ENCODE assay signal across 19 cellular contexts in genomic region chr6:105804436-105804835, GRCh38.
DNase-seq lines count a peak whose midpoint lies in the region; ATAC-seq, FAIRE-seq and TF ChIP-seq lines count a peak whose summit lies in the region.
"Had no signal": no experiment of that assay in that cellular context is flagged by ENCODE, and none has a peak within 500 bp of the region (broad histone marks: within the 10 kb centered on the region; RNA-seq: fewer than 3 reads in every experiment).

No MANE protein-coding gene starts in this region.

- H3K9me3 Mint-ChIP-seq in endodermal cell = peaks cover 2% of the 10 kb centered on the region
- H3K9me3 Mint-ChIP-seq: central memory CD8-positive, alpha-beta T cell had no signal

- H3K4me1 ChIP-seq in A549 (peaks cover 22% of the 10 kb centered on the region), foreskin keratinocyte (peaks cover 30% of the 10 kb centered on the region), endodermal cell (ENCODE audit: control insufficient read depth, insufficient read depth, low read length) (peaks cover 1% of the 10 kb centered on the region)
- H3K4me1 ChIP-seq: parathyroid adenoma, Peyer's patch had no signal

- no peak for DNase-seq in A549 (ENCODE audit: low read depth in 1 of 2, low spot score in 1 of 2)
- DNase-seq in HPDE6-E6E7 (ENCODE audit: extremely low spot score) = peak; percentile 37
- peak; percentile 43 for DNase-seq in astrocyte of the hippocampus (ENCODE audit: low read depth, low spot score)
- DNase-seq in foreskin keratinocyte = peak; percentile 68 to 88
- no peak for DNase-seq in dorsolateral prefrontal cortex
- DNase-seq in activated CD4-positive, alpha-beta T cell treated with anti-CD3 and anti-CD28 coated beads, Interleukin-2, amount 50 U/mL, for 1 hour = no peak
- no peak for DNase-seq in endodermal cell
- DNase-seq: activated CD4-positive, CD25-positive, alpha-beta regulatory T cell; activated CD8-positive, alpha-beta memory T cell treated with anti-CD3 and anti-CD28 coated beads, Interleukin-2, amount 50 U/mL, for 48 hours; activated naive CD4-positive, alpha-beta T cell treated with anti-CD3 and anti-CD28 coated beads, Interleukin-2, amount 10 ng/mL, durations not matched to agents 7 days and 5 days; Calu3; heart right ventricle; left cardiac atrium; NCI-H526; Peyer's patch had no signal

- FAIRE-seq in A549 (lab: Jason Lieb, UNC) = no peak
- FAIRE-seq: H54 had no signal

- TF ChIP-seq POLR2A in A549 (IDR thresholded peaks at IDR 0.05; ENCODE audit: low read length) = no peak

- intact Hi-C loops in dorsolateral prefrontal cortex (cut with DNase I) = no loop called here

- POLR2A ChIA-PET in A549 (lab: Yijun Ruan, JAX) = no interaction called here

- H3K27me3 Mint-ChIP-seq in endodermal cell (ENCODE audit: insufficient read depth) = no peaks in the 10 kb centered on the region
- H3K27me3 Mint-ChIP-seq: central memory CD8-positive, alpha-beta T cell had no signal

- H3K9me3 ChIP-seq in A549 (peaks cover 21% of the 10 kb centered on the region; the same call in 2 of the 3 replicates), endodermal cell (ENCODE audit: control insufficient read depth, low read length) (no peaks in the 10 kb centered on the region)
- H3K9me3 ChIP-seq: heart right ventricle, Peyer's patch had no signal

- no peak overlapping the region for H3K27ac Mint-ChIP-seq in endodermal cell
- H3K27ac Mint-ChIP-seq: activated naive CD4-positive, alpha-beta T cell treated with anti-CD3 and anti-CD28 coated beads, Interleukin-2, amount 10 ng/mL, durations not matched to agents 7 days and 5 days had no signal

- no peak for TF ChIP-seq CTCF in A549 (IDR thresholded peaks at IDR 0.05)
- no peak for TF ChIP-seq CTCF in foreskin keratinocyte (conservative IDR thresholded peaks at IDR 0.05)
- no peak for TF ChIP-seq CTCF in dorsolateral prefrontal cortex (IDR thresholded peaks at IDR 0.05 in 54 of 56, conservative IDR thresholded peaks at IDR 0.05 in 2 of 56; ENCODE audit: low read depth in 1 of 56, partially characterized antibody in 56 of 56)
- no peak for TF ChIP-seq CTCF in endodermal cell (conservative IDR thresholded peaks at IDR 0.05)

- ATAC-seq in A549 (no peak), foreskin keratinocyte (peak; percentile 87), HG02852 (IDR thresholded peaks at IDR 0.05; ENCODE audit: unreplicated experiment) (no peak)
- ATAC-seq: heart right ventricle, left cardiac atrium had no signal

- no peak for TF ChIP-seq RAD21 in A549 (conservative IDR thresholded peaks at IDR 0.05 in 1 of 2, IDR thresholded peaks at IDR 0.05 in 1 of 2)

- H3K27ac ChIP-seq in A549 = peak overlapping the region; percentile 60 to 76; a peak in 3 of 6 replicates
- H3K27ac ChIP-seq in foreskin keratinocyte = peak overlapping the region; percentile 88
- no peak overlapping the region for H3K27ac ChIP-seq in dorsolateral prefrontal cortex
- H3K27ac ChIP-seq in endodermal cell (ENCODE audit: low read depth, low read length) = no peak overlapping the region
- H3K27ac ChIP-seq: heart right ventricle, parathyroid adenoma, Peyer's patch had no signal

- H3K9ac ChIP-seq in endodermal cell (ENCODE audit: extremely low read depth, low read length, poor library complexity, severe bottlenecking) = no peak overlapping the region
- H3K9ac ChIP-seq: parathyroid adenoma had no signal

- no peaks in the 10 kb centered on the region for H3K36me3 ChIP-seq in endodermal cell (ENCODE audit: control insufficient read depth, insufficient read depth, low read length)
- H3K36me3 ChIP-seq: heart right ventricle, Peyer's patch had no signal

- H3K4me3 Mint-ChIP-seq in endodermal cell = no peak overlapping the region
- H3K4me3 Mint-ChIP-seq: activated naive CD4-positive, alpha-beta T cell treated with anti-CD3 and anti-CD28 coated beads, Interleukin-2, amount 10 ng/mL, durations not matched to agents 7 days and 5 days; central memory CD8-positive, alpha-beta T cell had no signal

- 78% methylated on average over 3 of the region's 3 CpGs for WGBS in A549 (ENCODE audit: missing lambda C conversion rate)
- WGBS in endodermal cell (ENCODE audit: insufficient coverage in 1 of 2, insufficient read length in 1 of 2), 2 experiments = 72 to 84% methylated on average over 3 of the region's 3 CpGs

- H3K27me3 ChIP-seq in foreskin keratinocyte (no peaks in the 10 kb centered on the region), dorsolateral prefrontal cortex (no peaks in the 10 kb centered on the region), endodermal cell (ENCODE audit: control insufficient read depth, insufficient read depth, low read length, poor library complexity, severe bottlenecking) (no peaks in the 10 kb centered on the region)
- H3K27me3 ChIP-seq: heart right ventricle, Peyer's patch had no signal

- TF ChIP-seq EP300 in A549 (IDR thresholded peaks at IDR 0.05) = no peak

- H3K4me2 ChIP-seq in A549 = no peak overlapping the region

- H3K4me1 Mint-ChIP-seq in endodermal cell = no peaks in the 10 kb centered on the region

- no peaks in the 10 kb centered on the region for H3K36me3 Mint-ChIP-seq in endodermal cell (ENCODE audit: low read depth)

- CTCF ChIA-PET in A549 (lab: Yijun Ruan, JAX) = no interaction called here

- H3K4me3 ChIP-seq in A549 = no peak overlapping the region
- no peak overlapping the region for H3K4me3 ChIP-seq in dorsolateral prefrontal cortex
- no peak overlapping the region for H3K4me3 ChIP-seq in endodermal cell (ENCODE audit: low read length)
- H3K4me3 ChIP-seq: heart right ventricle, Peyer's patch had no signal

TF ChIP-seq in A549, 52 proteins besides CTCF, POLR2A, EP300 and RAD21:
- TF ChIP-seq CHD4 (IDR thresholded peaks at IDR 0.05; ENCODE audit: borderline replicate concordance) (no peak), FOSL2 (IDR thresholded peaks at IDR 0.05) (no peak), FOSL2 (CRISPR knock-in tag; IDR thresholded peaks at IDR 0.05) (peak; percentile 37; the same call in 1 of the 2 replicates)

Comparison
In these comparisons a context has a peak if more than half of its experiments do, and no peak if none do; other contexts are left out.
1. DNase-seq: peak in HPDE6-E6E7 (single experiment), astrocyte of the hippocampus (single experiment) and foreskin keratinocyte (2 of 2); none in A549 (0 of 2), dorsolateral prefrontal cortex (0 of 10), activated CD4-positive, alpha-beta T cell treated with anti-CD3 and anti-CD28 coated beads, Interleukin-2, amount 50 U/mL, for 1 hour (single experiment) and endodermal cell (single experiment).
2. H3K27ac ChIP-seq: peak in A549 (2 of 2) and foreskin keratinocyte (single experiment); none in dorsolateral prefrontal cortex (0 of 59) and endodermal cell (single experiment).